Comparison of ENCODE assay signal across 8 cellular contexts in the genomic region with DNA sequence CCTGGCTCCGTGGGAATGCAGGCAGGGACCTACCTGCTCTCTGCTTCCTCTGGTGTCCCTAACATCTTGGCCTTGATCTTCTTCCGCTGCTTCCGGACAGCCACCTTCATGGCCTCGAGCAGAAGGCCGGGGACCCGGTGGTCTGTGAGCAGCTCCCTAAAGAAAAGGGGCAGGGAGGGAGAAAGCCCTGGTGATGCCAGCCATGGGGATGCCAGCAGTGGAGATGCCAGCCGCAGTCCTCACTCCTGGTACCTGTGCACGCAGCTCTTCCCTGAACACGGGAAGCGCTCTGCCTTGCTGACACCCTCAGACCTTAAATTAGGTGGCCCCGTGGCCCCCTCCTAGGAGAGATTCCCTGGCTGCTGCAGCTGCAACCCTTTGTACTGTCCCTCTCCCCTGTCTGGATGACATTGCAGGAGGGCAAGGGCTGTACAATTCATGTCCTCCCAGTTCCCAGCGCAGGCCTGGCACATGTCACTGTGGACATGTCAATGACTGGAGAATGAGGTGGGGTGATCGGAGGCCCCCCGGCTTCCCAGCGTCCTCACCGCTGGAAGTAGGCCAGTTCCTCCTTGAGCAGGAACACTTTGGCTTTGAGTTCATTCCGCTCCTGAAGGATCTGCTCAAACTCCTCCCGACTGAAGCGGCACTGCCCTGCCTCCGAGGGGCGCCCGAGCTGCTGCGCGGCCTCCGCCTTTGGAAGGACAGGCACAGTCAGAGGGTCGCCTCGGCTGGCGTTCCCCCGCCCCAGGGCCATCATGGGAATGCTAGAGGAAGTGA. TPM values are rescaled to one million over a fixed set of nuclear protein-coding genes. Genes with fewer than 3 reads are reported as not detected.
DNase-seq lines count a peak whose midpoint lies in the region; ATAC-seq and TF ChIP-seq lines count a peak whose summit lies in the region.

No MANE protein-coding gene starts in this region.

- H3K4me1 Mint-ChIP-seq in H9, result peaks cover 29 to 36% of the 10 kb centered on the region in 2 experiments
- peaks cover 41% of the 10 kb centered on the region for H3K4me1 Mint-ChIP-seq in activated CD4-positive, alpha-beta memory T cell treated with anti-CD3 and anti-CD28 coated beads, Interleukin-2, amount 10 ng/mL, durations not matched to agents 7 days and 5 days

- H2BK120ac ChIP-seq in H9 (ENCODE audit: low read depth, low read length, poor library complexity, severe bottlenecking), result no peak overlapping the region

- no peak overlapping the region for H3K9ac ChIP-seq in H9 (ENCODE audit: extremely low read depth, insufficient read length, low read length)

- H3K4me3 ChIP-seq in heart right ventricle (peak overlapping the region; percentile 23 to 91 (median 69)), skeletal muscle cell (ENCODE audit: low read depth, low read length) (peak overlapping the region; percentile 53)

- no CpG with 5 or more reads among the region's 29 CpGs for WGBS in H9 (ENCODE audit: extremely low coverage, insufficient read length, low lambda C conversion rate)
- WGBS in heart right ventricle, 2 donors, result 22 to 23% methylated on average over 29 of the region's 29 CpGs

- H3K56ac ChIP-seq in H9 (ENCODE audit: insufficient read length, low read depth, low read length), result no peak overlapping the region

- H3K4me2 ChIP-seq in H9 (ENCODE audit: insufficient read depth, insufficient read length, low read length), result peak overlapping the region; percentile 25

- H4K8ac ChIP-seq in H9 (replicated peaks; ENCODE audit: insufficient read length, low read depth, low read length), result no peak overlapping the region

- peak overlapping the region; percentile 57 to 80 for H3K4me3 Mint-ChIP-seq in H9
- H3K4me3 Mint-ChIP-seq in activated CD4-positive, alpha-beta memory T cell treated with anti-CD3 and anti-CD28 coated beads, Interleukin-2, amount 10 ng/mL, durations not matched to agents 7 days and 5 days, result peak overlapping the region; percentile 37

- H4K20me1 ChIP-seq in H9 (ENCODE audit: control insufficient read depth, insufficient read depth, insufficient read length), result no peaks in the 10 kb centered on the region

- H3K27ac ChIP-seq in H9 (ENCODE audit: insufficient read length, low read depth, low read length) (no peak overlapping the region), heart right ventricle (peak overlapping the region; percentile 89 to 100 (median 94))

- peaks cover 9% of the 10 kb centered on the region for H3K27me3 Mint-ChIP-seq in H9 (ENCODE audit: low read depth)
- no peaks in the 10 kb centered on the region for H3K27me3 Mint-ChIP-seq in activated CD4-positive, alpha-beta memory T cell treated with anti-CD3 and anti-CD28 coated beads, Interleukin-2, amount 10 ng/mL, durations not matched to agents 7 days and 5 days

- H4K5ac ChIP-seq in H9 (ENCODE audit: insufficient read length, low read depth, low read length), result no peak overlapping the region

- intact Hi-C loops in heart right ventricle (cut with DNase I), result loop anchor here in 6 of 10 donors (2.0 to 10.0 kb wide), 7 partner anchors 19 to 393 kb away; a partner anchor contains a TSS

- H3K18ac ChIP-seq in H9 (ENCODE audit: insufficient read length, low read depth, low read length), result no peak overlapping the region

- H3K36me3 Mint-ChIP-seq in H9 (ENCODE audit: insufficient read depth in 1 of 3, low read depth in 3 of 3), result peaks cover 23 to 25% (median 25%) of the 10 kb centered on the region in 3 experiments; a peak in 6 of 7 replicates
- peaks cover 25% of the 10 kb centered on the region for H3K36me3 Mint-ChIP-seq in activated CD4-positive, alpha-beta memory T cell treated with anti-CD3 and anti-CD28 coated beads, Interleukin-2, amount 10 ng/mL, durations not matched to agents 7 days and 5 days (ENCODE audit: low read depth)

- H3K79me2 ChIP-seq in H9 (ENCODE audit: insufficient read depth, low read length), result no peaks in the 10 kb centered on the region

- no peak overlapping the region for H3K23ac ChIP-seq in H9 (ENCODE audit: insufficient read length, low read depth, low read length)

- no peak overlapping the region for H2BK15ac ChIP-seq in H9 (ENCODE audit: low read depth, low read length)

- peaks cover 0 to 43% (median 25%) of the 10 kb centered on the region in 9 donors for H3K36me3 ChIP-seq in heart right ventricle

- no peak overlapping the region for H3K27ac Mint-ChIP-seq in H9
- H3K27ac Mint-ChIP-seq in activated CD4-positive, alpha-beta memory T cell treated with anti-CD3 and anti-CD28 coated beads, Interleukin-2, amount 10 ng/mL, durations not matched to agents 7 days and 5 days, result no peak overlapping the region

- H3K27me3 ChIP-seq in H9 (ENCODE audit: insufficient read depth, low read length) (no peaks in the 10 kb centered on the region; the same call in 1 of the 2 replicates), heart right ventricle (no peaks in the 10 kb centered on the region)

- H3K14ac ChIP-seq in H9 (ENCODE audit: insufficient read depth, low read length), result no peak overlapping the region; the same call in 1 of the 2 replicates

- POLR2A ChIA-PET in activated CD4-positive, alpha-beta memory T cell treated with anti-CD3 and anti-CD28 coated beads, Interleukin-2, amount 10 ng/mL, durations not matched to agents 7 days and 5 days (lab: Charles Lee), result interaction anchor here (0.9 to 3.0 kb wide), 8 partner anchors 13 to 745 kb away, joined by 3 to 15 read pairs (median 8); a partner anchor contains a TSS

- no peak overlapping the region for H2AFZ ChIP-seq in H9 (ENCODE audit: low read length)

- TF ChIP-seq CTCF in AG09319 (IDR thresholded peaks at IDR 0.05; ENCODE audit: low read depth, low read length) (peak; percentile 17), H9 (conservative IDR thresholded peaks at IDR 0.05) (peak; percentile 3; the same call in 2 of the 3 replicates), heart right ventricle (IDR thresholded peaks at IDR 0.05) (no peak)

- no peak overlapping the region for H2BK20ac ChIP-seq in H9 (ENCODE audit: low read depth, low read length, poor library complexity, severe bottlenecking)

- H3K9me3 ChIP-seq in H9 (ENCODE audit: control insufficient read depth, low read depth, low read length), result no peaks in the 10 kb centered on the region
- H3K9me3 ChIP-seq in heart right ventricle, result no peaks in the 10 kb centered on the region

- ATAC-seq in heart right ventricle, result peak in 7 of 8 donors; percentile 1 to 43 (median 10)
- ATAC-seq in GM18870 (IDR thresholded peaks at IDR 0.05; ENCODE audit: unreplicated experiment), result no peak

- CTCF ChIA-PET in activated CD4-positive, alpha-beta memory T cell treated with anti-CD3 and anti-CD28 coated beads, Interleukin-2, amount 10 ng/mL, durations not matched to agents 7 days and 5 days (lab: Charles Lee), result interaction anchor here (1.3 to 3.6 kb wide), 16 partner anchors 10 to 597 kb away, joined by 3 to 25 read pairs (median 6); a partner anchor contains a TSS

- peaks cover 8% of the 10 kb centered on the region for H3K23me2 ChIP-seq in H9 (ENCODE audit: insufficient read length, low read depth, low read length, poor library complexity, severe bottlenecking)

- peaks cover 5% of the 10 kb centered on the region; the same call in 1 of the 2 replicates for H3K4me1 ChIP-seq in H9 (ENCODE audit: insufficient read depth, low read length)
- H3K4me1 ChIP-seq in heart right ventricle, result peaks cover 41 to 68% (median 61%) of the 10 kb centered on the region in 9 donors

- H3K9me3 Mint-ChIP-seq in H9, result no peaks in the 10 kb centered on the region
- H3K9me3 Mint-ChIP-seq in activated CD4-positive, alpha-beta memory T cell treated with anti-CD3 and anti-CD28 coated beads, Interleukin-2, amount 10 ng/mL, durations not matched to agents 7 days and 5 days, result no peaks in the 10 kb centered on the region

- H2BK12ac ChIP-seq in H9 (ENCODE audit: insufficient read length, low read depth, low read length), result no peak overlapping the region

- no peak for DNase-seq in AG09319 (ENCODE audit: extremely low read depth, low read depth)
- peak; percentile 87 for DNase-seq in H9
- peak; percentile 31 for DNase-seq in activated CD4-positive, alpha-beta memory T cell treated with anti-CD3 and anti-CD28 coated beads, Interleukin-2, amount 10 ng/mL, durations not matched to agents 7 days and 5 days
- peak; percentile 53 to 63 for DNase-seq in heart right ventricle
- no peak for DNase-seq in skeletal muscle cell (ENCODE audit: low read depth)
- no peak for DNase-seq in NCI-H1436 treated with DMSO at 0.1 percent for 48 hours (lab: John Stamatoyannopoulos, UW)
- DNase-seq in NCI-H526 treated with DMSO at 0.1 percent for 48 hours (lab: John Stamatoyannopoulos, UW), result no peak

- H3T11ph ChIP-seq in H9 (ENCODE audit: low read length), result no peak overlapping the region

- no peak overlapping the region for H4K91ac ChIP-seq in H9 (ENCODE audit: insufficient read length, low read depth, low read length)

- no peak overlapping the region for H2BK5ac ChIP-seq in H9 (ENCODE audit: insufficient read length, low read length)

- H3K4ac ChIP-seq in H9 (ENCODE audit: low read depth, low read length), result no peak overlapping the region

- H2AK5ac ChIP-seq in H9 (ENCODE audit: insufficient read length, low read length), result no peak overlapping the region

- no peaks in the 10 kb centered on the region for H3K79me1 ChIP-seq in H9 (ENCODE audit: insufficient read depth, low read depth, low read length, poor library complexity, severe bottlenecking)

RNA-seq across cellular contexts. Expression of a gene that starts 1.7 kb away (rescaled TPM):
- total RNA-seq in H9 (2021) (5.4 and 6.0 TPM in 2 replicates), heart right ventricle (10 to 100 TPM; 54.0 to 87.8 (median 63.2) TPM)
- 1 to 10 TPM; 7.5 to 8.7 TPM for total RNA-seq in activated CD4-positive, alpha-beta memory T cell treated with anti-CD3 and anti-CD28 coated beads, Interleukin-2, amount 10 ng/mL, durations not matched to agents 7 days and 5 days
- polyA plus RNA-seq in heart right ventricle, result 100 to 1,000 TPM in 1 of 2 donors, 10 to 100 TPM in 1; 47.5 to 152 TPM

RNA-seq across cellular contexts. Expression of a gene that starts 2.5 kb away (rescaled TPM):
- total RNA-seq in H9 (2021) (2.1 and 2.4 TPM in 2 replicates), heart right ventricle (10 to 100 TPM in 7 of 10 donors, 1 to 10 TPM in 3; 7.6 to 18.8 (median 13.2) TPM)
- total RNA-seq in activated CD4-positive, alpha-beta memory T cell treated with anti-CD3 and anti-CD28 coated beads, Interleukin-2, amount 10 ng/mL, durations not matched to agents 7 days and 5 days, result 1 to 10 TPM; 2.8 to 3.2 TPM
- 10 to 100 TPM; 10.2 to 22.6 TPM for polyA plus RNA-seq in heart right ventricle

RNA-seq across cellular contexts. Expression of a gene that starts 19.4 kb away (rescaled TPM):
- total RNA-seq in H9 (2021), result 11.8 and 12.9 TPM in 2 replicates
- under 1 TPM; 0.73 to 0.85 TPM for total RNA-seq in activated CD4-positive, alpha-beta memory T cell treated with anti-CD3 and anti-CD28 coated beads, Interleukin-2, amount 10 ng/mL, durations not matched to agents 7 days and 5 days
- total RNA-seq in heart right ventricle, result 10 to 100 TPM in 1 of 10 donors, 1 to 10 TPM in 9; 4.1 to 16.4 (median 7.0) TPM
- polyA plus RNA-seq in heart right ventricle, result 1 to 10 TPM; 1.6 to 3.9 TPM

RNA-seq across cellular contexts. Expression of a gene that starts 36.7 kb away (rescaled TPM):
- total RNA-seq in H9 (2021) (402 and 408 TPM in 2 replicates), heart right ventricle (100 to 1,000 TPM; 137 to 205 (median 179) TPM)
- total RNA-seq in activated CD4-positive, alpha-beta memory T cell treated with anti-CD3 and anti-CD28 coated beads, Interleukin-2, amount 10 ng/mL, durations not matched to agents 7 days and 5 days, result 100 to 1,000 TPM; 264 to 267 TPM
- polyA plus RNA-seq in heart right ventricle, result 100 to 1,000 TPM in 1 of 2 donors, 10 to 100 TPM in 1; 79.1 to 107 TPM

Comparison
In these comparisons a context has a peak if more than half of its experiments do, and no peak if none do; other contexts are left out.
1. DNase-seq: peak in H9 (single experiment), activated CD4-positive, alpha-beta memory T cell treated with anti-CD3 and anti-CD28 coated beads, Interleukin-2, amount 10 ng/mL, durations not matched to agents 7 days and 5 days (single experiment) and heart right ventricle (2 of 2); none in AG09319 (single experiment), skeletal muscle cell (single experiment), NCI-H1436 treated with DMSO at 0.1 percent for 48 hours (single experiment) and NCI-H526 treated with DMSO at 0.1 percent for 48 hours (single experiment).
2. CTCF ChIP-seq: peak in AG09319 (single experiment) and H9 (single experiment); none in heart right ventricle (0 of 9).